Comparison of ENCODE assay signal across 12 cellular contexts in the genomic region with DNA sequence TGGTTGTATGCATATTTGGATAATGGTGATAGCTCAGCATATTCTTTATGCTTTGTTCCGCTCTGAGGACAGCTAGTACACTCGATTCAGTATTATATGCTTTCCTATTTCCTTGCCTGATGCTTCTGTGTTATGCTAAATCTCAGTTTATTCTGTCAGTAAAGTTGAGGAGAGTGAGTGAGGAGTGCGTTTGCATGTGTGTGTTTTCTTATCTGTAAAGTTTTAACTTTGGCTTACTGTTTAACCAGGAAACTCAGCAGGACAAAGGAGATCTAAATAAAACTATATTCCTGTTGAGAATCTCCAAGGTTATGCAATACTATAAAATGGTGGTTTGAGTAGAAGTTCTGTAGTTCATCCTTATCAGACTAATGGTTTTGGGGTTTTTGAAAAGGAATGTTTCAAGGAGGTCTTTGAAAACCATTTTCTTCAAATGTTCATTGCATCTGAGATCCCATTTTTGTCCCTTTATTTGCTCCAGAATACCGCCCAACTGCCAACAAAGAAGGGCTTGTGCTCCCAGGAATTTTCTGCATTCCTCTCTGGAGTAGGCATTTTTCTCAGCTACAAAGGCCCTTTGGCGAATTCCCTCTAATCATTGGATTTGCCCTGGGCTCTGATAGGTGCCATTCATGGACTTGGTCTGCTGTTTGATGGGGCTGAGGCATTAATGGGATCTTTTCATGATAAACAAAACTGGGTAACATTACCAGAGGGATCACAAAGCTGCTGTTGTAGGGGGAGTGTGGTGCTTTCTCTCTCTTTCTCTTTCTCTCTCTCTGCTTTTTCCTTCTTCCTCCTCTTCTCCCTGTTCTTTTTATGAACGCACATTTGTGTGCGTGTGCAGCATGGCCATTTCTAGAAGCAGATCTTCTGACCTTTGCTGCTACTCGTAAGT.
DNase-seq lines count a peak whose midpoint lies in the region; ATAC-seq and TF ChIP-seq lines count a peak whose summit lies in the region.
"Had no signal": no experiment of that assay in that cellular context is flagged by ENCODE, and none has a peak within 500 bp of the region (broad histone marks: within the 10 kb centered on the region; RNA-seq: fewer than 3 reads in every experiment).

No MANE protein-coding gene starts in this region.

- H3K9ac ChIP-seq in ES-I3 (ENCODE audit: low read depth, low read length) (peak overlapping the region; percentile 18), SK-N-MC (ENCODE audit: insufficient read length) (no peak overlapping the region), iPS-18a (ENCODE audit: low read length) (peak overlapping the region; percentile 60)

- H3K9me3 Mint-ChIP-seq in glutamatergic neuron (ENCODE audit: unreplicated experiment), result peaks cover under 1% of the 10 kb centered on the region
- H3K9me3 Mint-ChIP-seq: activated CD8-positive, alpha-beta T cell treated with anti-CD3 and anti-CD28 coated beads for 36 hours; activated naive CD8-positive, alpha-beta T cell treated with anti-CD3 and anti-CD28 coated beads for 36 hours; CD4-positive, alpha-beta T cell had no signal

- H3K4me1 ChIP-seq in ES-I3 (ENCODE audit: insufficient read depth, low read length), result peaks cover 70% of the 10 kb centered on the region
- peaks cover 85% of the 10 kb centered on the region for H3K4me1 ChIP-seq in iPS-18a (ENCODE audit: control insufficient read depth, low read depth, low read length)

- H3K27me3 Mint-ChIP-seq in glutamatergic neuron (ENCODE audit: unreplicated experiment), result peaks cover 4% of the 10 kb centered on the region

- no peaks in the 10 kb centered on the region for H3K36me3 Mint-ChIP-seq in glutamatergic neuron (ENCODE audit: unreplicated experiment)
- H3K36me3 Mint-ChIP-seq: activated naive CD8-positive, alpha-beta T cell treated with anti-CD3 and anti-CD28 coated beads for 36 hours had no signal

- DNase-seq in SK-N-MC (ENCODE audit: low read depth, low spot score) (peak; percentile 44), renal cortical epithelial cell (ENCODE audit: low read depth) (peak; percentile 93), glutamatergic neuron (no peak), NCI-H2196 treated with DMSO at 0.1 percent for 48 hours (lab: John Stamatoyannopoulos, UW; ENCODE audit: unreplicated experiment) (no peak)
- DNase-seq in activated CD4-positive, CD25-positive, alpha-beta regulatory T cell treated with anti-CD3 and anti-CD28 coated beads, Interleukin-2, amount 50 U/mL, for 72 hours, result no peak
- DNase-seq: activated CD8-positive, alpha-beta T cell treated with anti-CD3 and anti-CD28 coated beads for 36 hours; activated naive CD8-positive, alpha-beta T cell treated with anti-CD3 and anti-CD28 coated beads for 36 hours; CD4-positive, alpha-beta T cell; NCI-H345 had no signal

- no peak overlapping the region for H3K4me3 Mint-ChIP-seq in glutamatergic neuron (ENCODE audit: unreplicated experiment)
- H3K4me3 Mint-ChIP-seq: activated CD8-positive, alpha-beta T cell treated with anti-CD3 and anti-CD28 coated beads for 36 hours; activated naive CD8-positive, alpha-beta T cell treated with anti-CD3 and anti-CD28 coated beads for 36 hours; CD4-positive, alpha-beta T cell had no signal

- H3K4me3 ChIP-seq in SK-N-MC (peak overlapping the region; percentile 45), iPS-18a (ENCODE audit: low read length) (peak overlapping the region; percentile 31)

- H3K4me1 Mint-ChIP-seq in glutamatergic neuron (ENCODE audit: low read depth, unreplicated experiment), result peaks cover 8% of the 10 kb centered on the region

- H3K36me3 ChIP-seq in ES-I3 (ENCODE audit: insufficient read depth, low read length), result no peaks in the 10 kb centered on the region
- H3K36me3 ChIP-seq in SK-N-MC (ENCODE audit: insufficient read depth, low read length), result peaks cover 2% of the 10 kb centered on the region; the same call in 1 of the 2 replicates
- no peaks in the 10 kb centered on the region for H3K36me3 ChIP-seq in iPS-18a (ENCODE audit: control insufficient read depth, low read depth, low read length)

- no peaks in the 10 kb centered on the region for H3K27me3 ChIP-seq in iPS-18a (ENCODE audit: control insufficient read depth, insufficient read depth, low read length)

- peak overlapping the region; percentile 81 for H3K27ac ChIP-seq in SK-N-MC
- peak overlapping the region; percentile 74 for H3K27ac ChIP-seq in iPS-18a (ENCODE audit: low read length)

- H3K9me3 ChIP-seq in ES-I3 (ENCODE audit: control insufficient read depth, insufficient read depth, low read length) (no peaks in the 10 kb centered on the region), SK-N-MC (ENCODE audit: low read depth, low read length) (no peaks in the 10 kb centered on the region), iPS-18a (ENCODE audit: control insufficient read depth, low read depth, low read length) (no peaks in the 10 kb centered on the region)

- TF ChIP-seq CTCF in glutamatergic neuron (IDR thresholded peaks at IDR 0.05; ENCODE audit: partially characterized antibody, unreplicated experiment), result no peak

- ATAC-seq in GM19455 (IDR thresholded peaks at IDR 0.05; ENCODE audit: unreplicated experiment), result no peak
- ATAC-seq: activated CD8-positive, alpha-beta T cell treated with anti-CD3 and anti-CD28 coated beads for 36 hours had no signal

- H3K27ac Mint-ChIP-seq in glutamatergic neuron (ENCODE audit: unreplicated experiment), result no peak overlapping the region
- H3K27ac Mint-ChIP-seq: activated CD8-positive, alpha-beta T cell treated with anti-CD3 and anti-CD28 coated beads for 36 hours; activated naive CD8-positive, alpha-beta T cell treated with anti-CD3 and anti-CD28 coated beads for 36 hours; CD4-positive, alpha-beta T cell had no signal

Comparison
In these comparisons a context has a peak if more than half of its experiments do, and no peak if none do; other contexts are left out.
1. DNase-seq: peak in SK-N-MC (single experiment) and renal cortical epithelial cell (single experiment); none in activated CD4-positive, CD25-positive, alpha-beta regulatory T cell treated with anti-CD3 and anti-CD28 coated beads, Interleukin-2, amount 50 U/mL, for 72 hours (single experiment), glutamatergic neuron (single experiment) and NCI-H2196 treated with DMSO at 0.1 percent for 48 hours (single experiment).